ENCODE assay signal across 22 cellular contexts in genomic region chr16:86215979-86216585, GRCh38.
"Had no signal": no experiment of that assay in that cellular context is flagged by ENCODE, and none has a peak within 500 bp of the region (broad histone marks: within the 10 kb centered on the region; RNA-seq: fewer than 3 reads in every experiment).

No MANE protein-coding gene starts in this region.

- H3K4me3 ChIP-seq: left lung, lung, psoas muscle, right atrium auricular region, SK-N-MC, skin epidermis, testis had no signal

- H3K9me3 ChIP-seq: psoas muscle, right atrium auricular region, testis had no signal

- H3K36me3 ChIP-seq: left lung, right atrium auricular region had no signal

- ATAC-seq: activated CD4-positive, CD25-positive, alpha-beta regulatory T cell treated with anti-CD3 and anti-CD28 coated beads, Interleukin-2, amount 50 U/mL, for 24 hours; foreskin keratinocyte; left lung; natural killer cell; psoas muscle had no signal

- H3K27ac ChIP-seq: foreskin keratinocyte, psoas muscle, right atrium auricular region, SK-N-MC, skin epidermis, testis, VCaP had no signal

- DNase-seq: activated CD4-positive, alpha-beta memory T cell treated with anti-CD3 and anti-CD28 coated beads, Interleukin-2, amount 10 ng/mL, durations not matched to agents 7 days and 5 days; activated CD4-positive, alpha-beta T cell treated with anti-CD3 and anti-CD28 coated beads, Interleukin-2, amount 10 ng/mL, durations not matched to agents 24 days and 14 days; activated naive CD4-positive, alpha-beta T cell treated with Interleukin-2 at 50 U/mL for 16 hours; activated naive CD8-positive, alpha-beta T cell treated with anti-CD3 and anti-CD28 coated beads for 36 hours; activated T-cell treated with anti-CD3 and anti-CD28 coated beads, Interleukin-2, amount 50 U/mL, for 24 hours; dermis blood vessel endothelial cell; effector memory CD4-positive, alpha-beta T cell; foreskin keratinocyte; left lung; midbrain; natural killer cell; psoas muscle; stimulated activated CD4-positive, alpha-beta T cell treated with anti-CD3 and anti-CD28 coated beads, Interleukin-2, amount 100 ng/mL, for 48 hours; stimulated activated naive CD4-positive, alpha-beta T cell; testis; trophoblast cell had no signal

- H3K4me1 ChIP-seq: foreskin keratinocyte, psoas muscle, right atrium auricular region had no signal

- H3K27me3 ChIP-seq: foreskin keratinocyte, right atrium auricular region, testis had no signal
